11 cellular contexts compared by ENCODE assay signal in the genomic region with DNA sequence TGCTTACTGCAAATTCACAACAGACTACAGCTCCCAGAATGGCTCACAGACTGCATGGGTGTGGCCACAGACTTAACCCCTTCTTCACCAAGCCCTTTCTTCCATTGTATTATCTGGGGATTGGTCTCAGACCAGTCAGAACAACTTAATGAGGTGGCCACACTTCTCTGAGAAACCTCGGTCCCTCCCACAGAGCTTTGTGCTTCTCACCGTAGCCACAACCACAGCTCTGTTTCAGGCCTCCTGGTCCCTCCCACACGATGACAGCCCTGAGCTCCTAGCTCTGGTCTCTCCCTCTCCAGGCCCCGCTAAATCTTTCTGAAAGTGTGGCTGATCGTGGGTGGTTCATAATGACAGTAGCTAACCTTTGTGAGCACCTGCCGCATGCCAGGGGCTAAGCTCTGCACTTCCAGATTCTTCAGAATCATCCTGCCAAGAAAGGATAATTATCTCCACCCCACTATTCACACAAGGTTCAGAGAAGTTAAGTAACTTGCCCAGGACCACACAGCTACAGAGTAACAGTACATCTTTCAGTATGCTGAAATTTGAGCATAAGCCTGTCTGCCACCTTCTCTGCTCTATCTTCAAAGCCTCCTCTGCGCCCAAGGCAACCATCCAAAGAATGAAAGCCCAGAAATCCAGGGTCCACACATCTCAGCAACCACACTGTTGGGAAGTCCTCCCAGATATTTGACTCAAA. TPM values are rescaled to one million over a fixed set of nuclear protein-coding genes. Genes with fewer than 3 reads are reported as not detected.
A peak's percentile ranks its signal among the peaks of the same experiment; 100 is the strongest.
DNase-seq lines count a peak whose midpoint lies in the region; ATAC-seq and TF ChIP-seq lines count a peak whose summit lies in the region.
"Had no signal": no experiment of that assay in that cellular context is flagged by ENCODE, and none has a peak within 500 bp of the region (broad histone marks: within the 10 kb centered on the region; RNA-seq: fewer than 3 reads in every experiment).

No MANE protein-coding gene starts in this region.

- no peak overlapping the region for H2AFZ ChIP-seq in H9 (ENCODE audit: low read length)

- H3K18ac ChIP-seq in H9 (ENCODE audit: insufficient read length, low read depth, low read length) = no peak overlapping the region

- H3K9ac ChIP-seq in H9 (ENCODE audit: extremely low read depth, insufficient read length, low read length) = no peak overlapping the region

- H2BK15ac ChIP-seq in H9 (ENCODE audit: low read depth, low read length) = no peak overlapping the region

- H3K9me3 ChIP-seq in H9 (ENCODE audit: control insufficient read depth, low read depth, low read length) = no peaks in the 10 kb centered on the region

- H4K91ac ChIP-seq in H9 (ENCODE audit: insufficient read length, low read depth, low read length) = no peak overlapping the region

- H3K79me2 ChIP-seq in H9 (ENCODE audit: insufficient read depth, low read length) = no peaks in the 10 kb centered on the region

- H2AK5ac ChIP-seq in H9 (ENCODE audit: insufficient read length, low read length) = no peak overlapping the region

- H3K4ac ChIP-seq in H9 (ENCODE audit: low read depth, low read length) = no peak overlapping the region

- no peak overlapping the region for H3K4me3 Mint-ChIP-seq in activated CD4-positive, alpha-beta memory T cell treated with anti-CD3 and anti-CD28 coated beads, Interleukin-2, amount 10 ng/mL, durations not matched to agents 7 days and 5 days
- no peak overlapping the region for H3K4me3 Mint-ChIP-seq in H9
- H3K4me3 Mint-ChIP-seq: B cell, IgD-negative memory B cell had no signal

- H2BK20ac ChIP-seq in H9 (ENCODE audit: low read depth, low read length, poor library complexity, severe bottlenecking) = no peak overlapping the region

- H2BK12ac ChIP-seq in H9 (ENCODE audit: insufficient read length, low read depth, low read length) = no peak overlapping the region

- H3K23ac ChIP-seq in H9 (ENCODE audit: insufficient read length, low read depth, low read length) = no peak overlapping the region

- DNase-seq in activated effector memory CD4-positive, alpha-beta T cell treated with anti-CD3 and anti-CD28 coated beads, Interleukin-2, amount 50 U/mL, for 16 hours = peak; percentile 72
- DNase-seq in activated effector memory CD4-positive, alpha-beta T cell treated with Interleukin-2 at 50 U/mL for 16 hours = no peak
- peak; percentile 72 for DNase-seq in activated CD4-positive, alpha-beta memory T cell treated with anti-CD3 and anti-CD28 coated beads, Interleukin-2, amount 10 ng/mL, durations not matched to agents 7 days and 5 days
- DNase-seq in stimulated activated CD8-positive, alpha-beta memory T cell treated with anti-CD3 and anti-CD28 coated beads, Interleukin-4, amount 100 ng/mL, for 48 hours = peak; percentile 82
- no peak for DNase-seq in RKO (ENCODE audit: low spot score)
- no peak for DNase-seq in H9
- DNase-seq in DMS53 (lab: John Stamatoyannopoulos, UW) = no peak
- DNase-seq: heart left ventricle had no signal

- no peak overlapping the region for H4K8ac ChIP-seq in H9 (replicated peaks; ENCODE audit: insufficient read length, low read depth, low read length)

- POLR2A ChIA-PET in activated CD4-positive, alpha-beta memory T cell treated with anti-CD3 and anti-CD28 coated beads, Interleukin-2, amount 10 ng/mL, durations not matched to agents 7 days and 5 days (lab: Charles Lee) = interaction anchor here (0.8 to 1.6 kb wide), 4 partner anchors 8 to 114 kb away, joined by 3 to 5 read pairs (median 3); no protein-coding TSS in a partner anchor

- H2BK120ac ChIP-seq in H9 (ENCODE audit: low read depth, low read length, poor library complexity, severe bottlenecking) = no peak overlapping the region

- no peak for TF ChIP-seq CTCF in H9 (conservative IDR thresholded peaks at IDR 0.05)

- no peaks in the 10 kb centered on the region for H3K36me3 Mint-ChIP-seq in activated CD4-positive, alpha-beta memory T cell treated with anti-CD3 and anti-CD28 coated beads, Interleukin-2, amount 10 ng/mL, durations not matched to agents 7 days and 5 days (ENCODE audit: low read depth)
- peaks cover 8 to 9% (median 9%) of the 10 kb centered on the region in 3 experiments for H3K36me3 Mint-ChIP-seq in H9 (ENCODE audit: insufficient read depth in 1 of 3, low read depth in 3 of 3)

- no peak overlapping the region for H4K5ac ChIP-seq in H9 (ENCODE audit: insufficient read length, low read depth, low read length)

- H3K14ac ChIP-seq in H9 (ENCODE audit: insufficient read depth, low read length) = no peak overlapping the region

- H3K4me1 ChIP-seq in H9 (ENCODE audit: insufficient read depth, low read length) = peaks cover 4% of the 10 kb centered on the region; the same call in 1 of the 2 replicates

- WGBS in H9 (ENCODE audit: extremely low coverage, insufficient read length, low lambda C conversion rate) = no CpG with 5 or more reads among the region's 7 CpGs

- CTCF ChIA-PET in activated CD4-positive, alpha-beta memory T cell treated with anti-CD3 and anti-CD28 coated beads, Interleukin-2, amount 10 ng/mL, durations not matched to agents 7 days and 5 days (lab: Charles Lee) = interaction anchor here (0.6 to 2.7 kb wide), 12 partner anchors 11 to 227 kb away, joined by 3 to 30 read pairs (median 4); no protein-coding TSS in a partner anchor

- H3K9me3 Mint-ChIP-seq in activated CD4-positive, alpha-beta memory T cell treated with anti-CD3 and anti-CD28 coated beads, Interleukin-2, amount 10 ng/mL, durations not matched to agents 7 days and 5 days = peaks cover 7% of the 10 kb centered on the region
- H3K9me3 Mint-ChIP-seq in H9 = peaks cover 6 to 10% of the 10 kb centered on the region in 2 experiments

- H3T11ph ChIP-seq in H9 (ENCODE audit: low read length) = no peak overlapping the region

- no peak overlapping the region for H2BK5ac ChIP-seq in H9 (ENCODE audit: insufficient read length, low read length)

- H3K27ac ChIP-seq in H9 (ENCODE audit: insufficient read length, low read depth, low read length) = no peak overlapping the region
- H3K27ac ChIP-seq: heart left ventricle had no signal

- H3K23me2 ChIP-seq in H9 (ENCODE audit: insufficient read length, low read depth, low read length, poor library complexity, severe bottlenecking) = peaks cover 1% of the 10 kb centered on the region

- peaks cover 12% of the 10 kb centered on the region for H3K4me1 Mint-ChIP-seq in activated CD4-positive, alpha-beta memory T cell treated with anti-CD3 and anti-CD28 coated beads, Interleukin-2, amount 10 ng/mL, durations not matched to agents 7 days and 5 days
- peaks cover 16 to 41% of the 10 kb centered on the region in 2 experiments for H3K4me1 Mint-ChIP-seq in H9

- no peak overlapping the region for H3K27ac Mint-ChIP-seq in activated CD4-positive, alpha-beta memory T cell treated with anti-CD3 and anti-CD28 coated beads, Interleukin-2, amount 10 ng/mL, durations not matched to agents 7 days and 5 days
- peak overlapping the region in 1 of 3 experiments; percentile 76; a peak in 1 of 7 replicates for H3K27ac Mint-ChIP-seq in H9
- H3K27ac Mint-ChIP-seq: B cell, IgD-negative memory B cell had no signal

- peaks cover 35% of the 10 kb centered on the region for H3K27me3 Mint-ChIP-seq in activated CD4-positive, alpha-beta memory T cell treated with anti-CD3 and anti-CD28 coated beads, Interleukin-2, amount 10 ng/mL, durations not matched to agents 7 days and 5 days
- peaks cover 49% of the 10 kb centered on the region for H3K27me3 Mint-ChIP-seq in H9 (ENCODE audit: low read depth)

- H3K79me1 ChIP-seq in H9 (ENCODE audit: insufficient read depth, low read depth, low read length, poor library complexity, severe bottlenecking) = no peaks in the 10 kb centered on the region

- H3K56ac ChIP-seq in H9 (ENCODE audit: insufficient read length, low read depth, low read length) = no peak overlapping the region

- ATAC-seq in HG02884 (IDR thresholded peaks at IDR 0.05; ENCODE audit: unreplicated experiment) = peak; percentile 85

- no peaks in the 10 kb centered on the region; the same call in 1 of the 2 replicates for H3K27me3 ChIP-seq in H9 (ENCODE audit: insufficient read depth, low read length)

- H4K20me1 ChIP-seq in H9 (ENCODE audit: control insufficient read depth, insufficient read depth, insufficient read length) = no peaks in the 10 kb centered on the region

- H3K4me2 ChIP-seq in H9 (ENCODE audit: insufficient read depth, insufficient read length, low read length) = no peak overlapping the region

RNA-seq across cellular contexts. Expression of a gene that starts 5.4 kb away (rescaled TPM):
- total RNA-seq in activated CD4-positive, alpha-beta memory T cell treated with anti-CD3 and anti-CD28 coated beads, Interleukin-2, amount 10 ng/mL, durations not matched to agents 7 days and 5 days = 1 to 10 TPM in 1 of 2 experiments, under 1 TPM in 1; 0.93 to 1.8 TPM
- 3.4 and 4.3 TPM in 2 replicates for total RNA-seq in H9 (2021)

Comparison
In these comparisons a context has a peak if more than half of its experiments do, and no peak if none do; other contexts are left out.
1. DNase-seq: peak in activated effector memory CD4-positive, alpha-beta T cell treated with anti-CD3 and anti-CD28 coated beads, Interleukin-2, amount 50 U/mL, for 16 hours (single experiment), activated CD4-positive, alpha-beta memory T cell treated with anti-CD3 and anti-CD28 coated beads, Interleukin-2, amount 10 ng/mL, durations not matched to agents 7 days and 5 days (single experiment) and stimulated activated CD8-positive, alpha-beta memory T cell treated with anti-CD3 and anti-CD28 coated beads, Interleukin-4, amount 100 ng/mL, for 48 hours (single experiment); none in activated effector memory CD4-positive, alpha-beta T cell treated with Interleukin-2 at 50 U/mL for 16 hours (single experiment), RKO (single experiment), H9 (single experiment) and DMS53 (single experiment).